In genomic region chr14:57066887-57067513, GRCh38 we compare ENCODE assay signal across 9 cellular contexts.
A peak's percentile ranks its signal among the peaks of the same experiment; 100 is the strongest.
DNase-seq lines count a peak whose midpoint lies in the region; ATAC-seq and TF ChIP-seq lines count a peak whose summit lies in the region.
"Had no signal": no experiment of that assay in that cellular context is flagged by ENCODE, and none has a peak within 500 bp of the region (broad histone marks: within the 10 kb centered on the region; RNA-seq: fewer than 3 reads in every experiment).

No MANE protein-coding gene starts in this region.

- POLR2A ChIA-PET in HEK293T (lab: Yijun Ruan, JAX): no interaction called here

- peak; percentile 84 for TF ChIP-seq CTCF in GM06990 (IDR thresholded peaks at IDR 0.05; ENCODE audit: insufficient read depth, low read length, poor library complexity, severe bottlenecking)
- peak in 3 of 6 experiments; percentile 61 to 63 (median 61) for TF ChIP-seq CTCF in thyroid gland (IDR thresholded peaks at IDR 0.05)
- TF ChIP-seq CTCF in suprapubic skin (IDR thresholded peaks at IDR 0.05): peak in 1 of 2 donors; percentile 12

- H3K9me3 ChIP-seq in adipocyte (ENCODE audit: control insufficient read depth, low read length): no peaks in the 10 kb centered on the region
- no peaks in the 10 kb centered on the region for H3K9me3 ChIP-seq in thyroid gland
- no peaks in the 10 kb centered on the region for H3K9me3 ChIP-seq in suprapubic skin

- no peak overlapping the region for H3K27ac ChIP-seq in thyroid gland
- H3K27ac ChIP-seq in suprapubic skin: no peak overlapping the region

- H3K27me3 ChIP-seq in GM06990 (replicated peaks; ENCODE audit: control insufficient read depth, insufficient read depth, low read length) (no peaks in the 10 kb centered on the region), adipocyte (replicated peaks; ENCODE audit: control insufficient read depth, insufficient read depth, low read length) (peaks cover 9% of the 10 kb centered on the region), thyroid gland (no peaks in the 10 kb centered on the region), suprapubic skin (peaks cover 4% of the 10 kb centered on the region)

- DNase-seq in GM06990 (ENCODE audit: extremely low read depth, insufficient read length) (peak; percentile 9), HEK293T (ENCODE audit: extremely low spot score) (peak; percentile 62), NCI-H69 (lab: John Stamatoyannopoulos, UW) (peak; percentile 91), adipocyte (ENCODE audit: low read depth) (peak; percentile 17), left kidney (ENCODE audit: low read depth, low spot score) (peak; percentile 72), thyroid gland (peak; percentile 45 to 54), suprapubic skin (ENCODE audit: low spot score in 2 of 2) (no peak)

- H3K36me3 ChIP-seq in GM06990 (ENCODE audit: control insufficient read depth, insufficient read depth, low read length) (no peaks in the 10 kb centered on the region), adipocyte (ENCODE audit: control insufficient read depth, insufficient read depth, low read length, severe bottlenecking) (no peaks in the 10 kb centered on the region), thyroid gland (no peaks in the 10 kb centered on the region), suprapubic skin (no peaks in the 10 kb centered on the region)

- no peak for TF ChIP-seq EP300 in suprapubic skin (IDR thresholded peaks at IDR 0.05)

- 14 to 20% methylated on average over 12 of the region's 12 CpGs for WGBS in thyroid gland, 2 donors
- WGBS in suprapubic skin: 13% methylated on average over 12 of the region's 12 CpGs

- CTCF ChIA-PET in HEK293T (lab: Yijun Ruan, JAX): interaction anchor here (0.7 kb wide), 1 partner anchor 369 kb away, joined by 3 read pairs; no protein-coding TSS in a partner anchor

- TF ChIP-seq POLR2A in thyroid gland (IDR thresholded peaks at IDR 0.05): no peak
- no peak for TF ChIP-seq POLR2A in suprapubic skin (IDR thresholded peaks at IDR 0.05)

- H3K4me3 ChIP-seq in GM06990 (replicated peaks; ENCODE audit: low read depth, low read length): no peak overlapping the region
- H3K4me3 ChIP-seq in adipocyte (ENCODE audit: low read length): no peak overlapping the region
- no peak overlapping the region for H3K4me3 ChIP-seq in thyroid gland (replicated peaks in 1 of 3)
- no peak overlapping the region for H3K4me3 ChIP-seq in suprapubic skin

- intact Hi-C loops in thyroid gland (cut with DNase I): no loop called here

- no peak for ATAC-seq in HG02973 (IDR thresholded peaks at IDR 0.05; ENCODE audit: unreplicated experiment)
- ATAC-seq: T-cell had no signal

- H3K4me1 ChIP-seq in adipocyte (ENCODE audit: control insufficient read depth, insufficient read depth, low read length) (no peaks in the 10 kb centered on the region), thyroid gland (no peaks in the 10 kb centered on the region), suprapubic skin (no peaks in the 10 kb centered on the region)

- H3K9ac ChIP-seq in adipocyte (ENCODE audit: low read length): no peak overlapping the region

TF ChIP-seq in HEK293T, 16 proteins besides CTCF, POLR2A, EP300 and RAD21:
- no peak for TF ChIP-seq ZNF384 (IDR thresholded peaks at IDR 0.05)
- TF ChIP-seq HDGF (IDR thresholded peaks at IDR 0.05; ENCODE audit: borderline replicate concordance): no peak
- TF ChIP-seq SP1 (IDR thresholded peaks at IDR 0.05): no peak
- TF ChIP-seq FOXA1 (IDR thresholded peaks at IDR 0.05): no peak
- TF ChIP-seq PKNOX1 (IDR thresholded peaks at IDR 0.05): no peak
- TF ChIP-seq ARNT (IDR thresholded peaks at IDR 0.05): no peak
- no peak for TF ChIP-seq TARDBP (IDR thresholded peaks at IDR 0.05)
- no peak for TF ChIP-seq BHLHE40 (IDR thresholded peaks at IDR 0.05; ENCODE audit: borderline replicate concordance)
- TF ChIP-seq L3MBTL2 (conservative IDR thresholded peaks at IDR 0.05): no peak
- TF ChIP-seq LEF1 (IDR thresholded peaks at IDR 0.05; ENCODE audit: borderline replicate concordance): no peak
- no peak for TF ChIP-seq NFRKB (IDR thresholded peaks at IDR 0.05)
- TF ChIP-seq FOXM1 (IDR thresholded peaks at IDR 0.05; ENCODE audit: borderline replicate concordance): no peak
- no peak for TF ChIP-seq ELF4 (IDR thresholded peaks at IDR 0.05)
- TF ChIP-seq FOXK2 (IDR thresholded peaks at IDR 0.05): no peak
- TF ChIP-seq CTBP1 (IDR thresholded peaks at IDR 0.05; ENCODE audit: borderline replicate concordance): no peak
- no peak for TF ChIP-seq SUZ12 (IDR thresholded peaks at IDR 0.05)
TF ChIP-seq in HEK293T: peak in this region for 0.

Comparison
In these comparisons a context has a peak if more than half of its experiments do, and no peak if none do; other contexts are left out.
1. DNase-seq: peak in GM06990 (single experiment), HEK293T (single experiment), NCI-H69 (single experiment), adipocyte (single experiment), left kidney (single experiment) and thyroid gland (2 of 2); none in suprapubic skin (0 of 2).